ENCODE assay signal across 1 cellular context in genomic region chr3:191915717-191916116, GRCh38.
TF ChIP-seq lines count a peak whose summit lies in the region.

No MANE protein-coding gene starts in this region.

TF ChIP-seq in HepG2, 621 proteins besides CTCF, POLR2A, EP300 and RAD21 (continued from another document):
- no peak for TF ChIP-seq CEBPZ (IDR thresholded peaks at IDR 0.05; ENCODE audit: low read length)
- TF ChIP-seq CERS6 (CRISPR knock-in tag; IDR thresholded peaks at IDR 0.05): no peak
- TF ChIP-seq MED8 (CRISPR knock-in tag; IDR thresholded peaks at IDR 0.05; ENCODE audit: insufficient replicate concordance): no peak
- no peak for TF ChIP-seq XRCC5 (optimal IDR thresholded peaks at IDR 0.05; ENCODE audit: low read length)
- TF ChIP-seq E2F2 (CRISPR knock-in tag; IDR thresholded peaks at IDR 0.05; ENCODE audit: borderline replicate concordance): no peak
- no peak for TF ChIP-seq FOXP4 (CRISPR knock-in tag; IDR thresholded peaks at IDR 0.05)
